Comparison of ENCODE assay signal across 16 cellular contexts in the genomic region with DNA sequence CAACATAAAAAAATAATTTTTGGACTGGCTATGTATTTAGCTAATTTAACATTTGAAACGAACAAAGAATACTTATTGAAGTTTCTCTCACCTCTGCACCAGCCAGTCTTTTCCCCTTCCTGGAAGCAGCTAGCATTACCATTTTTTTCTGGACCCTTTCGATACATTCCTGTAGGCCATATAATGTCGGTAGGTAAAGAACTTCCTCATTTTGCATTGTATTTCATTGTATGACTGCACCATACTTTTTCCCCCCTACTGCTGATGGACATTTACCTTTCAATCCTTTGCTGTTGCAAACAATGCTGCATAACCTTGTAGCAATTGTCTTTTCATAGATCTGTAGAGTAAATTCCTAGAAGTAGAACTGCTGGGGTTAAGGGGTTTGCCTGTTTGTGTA. TPM values are rescaled to one million over a fixed set of nuclear protein-coding genes. Genes with fewer than 3 reads are reported as not detected.
DNase-seq lines count a peak whose midpoint lies in the region; ATAC-seq and TF ChIP-seq lines count a peak whose summit lies in the region.
"Had no signal": no experiment of that assay in that cellular context is flagged by ENCODE, and none has a peak within 500 bp of the region (broad histone marks: within the 10 kb centered on the region; RNA-seq: fewer than 3 reads in every experiment).

No MANE protein-coding gene starts in this region.

- peaks cover 40% of the 10 kb centered on the region for H3K4me1 Mint-ChIP-seq in activated naive CD8-positive, alpha-beta T cell (ENCODE audit: low read depth)
- H3K4me1 Mint-ChIP-seq in activated naive CD8-positive, alpha-beta T cell treated with anti-CD3 and anti-CD28 coated beads, Interleukin-2, amount 50 U/mL, for 24 hours = peaks cover 7% of the 10 kb centered on the region
- H3K4me1 Mint-ChIP-seq in chondrocyte (ENCODE audit: low read depth) = peaks cover 4% of the 10 kb centered on the region
- peaks cover 15 to 29% of the 10 kb centered on the region in 2 donors for H3K4me1 Mint-ChIP-seq in stimulated activated naive B cell treated with anti-CD40 and anti-IgM and Interleukin-4, amounts not matched to agents 10 μg/mL and 1 μg/mL and 100 μg/mL, for 72 hours

- no peak for ATAC-seq in activated naive CD8-positive, alpha-beta T cell treated with anti-CD3 and anti-CD28 coated beads, Interleukin-2, amount 50 U/mL, for 24 hours
- ATAC-seq in stimulated activated naive B cell treated with anti-CD40 and anti-IgM and Interleukin-4, amounts not matched to agents 10 μg/mL and 1 μg/mL and 100 μg/mL, for 72 hours (replicated peaks) = peak; percentile 69 to 71

- TF ChIP-seq POLR2A in NB4 (IDR thresholded peaks at IDR 0.05; ENCODE audit: extremely low read depth, insufficient read length) = no peak

- H3K27me3 Mint-ChIP-seq in activated naive CD8-positive, alpha-beta T cell = no peaks in the 10 kb centered on the region
- H3K27me3 Mint-ChIP-seq in activated naive CD8-positive, alpha-beta T cell treated with anti-CD3 and anti-CD28 coated beads, Interleukin-2, amount 50 U/mL, for 24 hours = no peaks in the 10 kb centered on the region
- H3K27me3 Mint-ChIP-seq in chondrocyte (ENCODE audit: low read depth) = no peaks in the 10 kb centered on the region
- no peaks in the 10 kb centered on the region for H3K27me3 Mint-ChIP-seq in stimulated activated naive B cell treated with anti-CD40 and anti-IgM and Interleukin-4, amounts not matched to agents 10 μg/mL and 1 μg/mL and 100 μg/mL, for 72 hours
- H3K27me3 Mint-ChIP-seq: CD4-positive, CD25-positive, alpha-beta regulatory T cell had no signal

- DNase-seq in activated naive CD8-positive, alpha-beta T cell treated with anti-CD3 and anti-CD28 coated beads, Interleukin-2, amount 50 U/mL, for 24 hours = no peak
- DNase-seq in NB4 (ENCODE audit: low read depth) = peak; percentile 31
- DNase-seq in chondrocyte (ENCODE audit: low spot score) = no peak
- no peak for DNase-seq in stimulated activated naive B cell treated with anti-CD40 and anti-IgM and Interleukin-4, amounts not matched to agents 10 μg/mL and 1 μg/mL and 100 μg/mL, for 72 hours
- no peak for DNase-seq in HCEC 1CT
- no peak for DNase-seq in NCI-H2107 (lab: John Stamatoyannopoulos, UW)
- no peak for DNase-seq in GOT3 (lab: John Stamatoyannopoulos, UW)
- DNase-seq: 8988T; AML-193; CD4-positive, CD25-positive, alpha-beta regulatory T cell; DMS53; GF-D8; GM23248; H7 had no signal

- H3K9me3 Mint-ChIP-seq in activated naive CD8-positive, alpha-beta T cell (ENCODE audit: low read depth) = peaks cover 5% of the 10 kb centered on the region
- H3K9me3 Mint-ChIP-seq in activated naive CD8-positive, alpha-beta T cell treated with anti-CD3 and anti-CD28 coated beads, Interleukin-2, amount 50 U/mL, for 24 hours = peaks cover 4% of the 10 kb centered on the region
- no peaks in the 10 kb centered on the region for H3K9me3 Mint-ChIP-seq in chondrocyte (ENCODE audit: low read depth)
- peaks cover 3 to 4% of the 10 kb centered on the region in 2 donors for H3K9me3 Mint-ChIP-seq in stimulated activated naive B cell treated with anti-CD40 and anti-IgM and Interleukin-4, amounts not matched to agents 10 μg/mL and 1 μg/mL and 100 μg/mL, for 72 hours

- peak overlapping the region; percentile 14 for H3K27ac Mint-ChIP-seq in activated naive CD8-positive, alpha-beta T cell
- H3K27ac Mint-ChIP-seq in activated naive CD8-positive, alpha-beta T cell treated with anti-CD3 and anti-CD28 coated beads, Interleukin-2, amount 50 U/mL, for 24 hours = no peak overlapping the region
- peak overlapping the region; percentile 30 for H3K27ac Mint-ChIP-seq in chondrocyte (ENCODE audit: unreplicated experiment)
- H3K27ac Mint-ChIP-seq in stimulated activated naive B cell treated with anti-CD40 and anti-IgM and Interleukin-4, amounts not matched to agents 10 μg/mL and 1 μg/mL and 100 μg/mL, for 72 hours = no peak overlapping the region

- no peak overlapping the region for H3K4me3 Mint-ChIP-seq in activated naive CD8-positive, alpha-beta T cell
- H3K4me3 Mint-ChIP-seq in activated naive CD8-positive, alpha-beta T cell treated with anti-CD3 and anti-CD28 coated beads, Interleukin-2, amount 50 U/mL, for 24 hours = no peak overlapping the region
- H3K4me3 Mint-ChIP-seq in chondrocyte (ENCODE audit: unreplicated experiment) = no peak overlapping the region
- H3K4me3 Mint-ChIP-seq in stimulated activated naive B cell treated with anti-CD40 and anti-IgM and Interleukin-4, amounts not matched to agents 10 μg/mL and 1 μg/mL and 100 μg/mL, for 72 hours = no peak overlapping the region
- H3K4me3 Mint-ChIP-seq: CD4-positive, CD25-positive, alpha-beta regulatory T cell had no signal

- H3K4me3 ChIP-seq in NB4 (ENCODE audit: low read depth, low read length) = no peak overlapping the region
- H3K4me3 ChIP-seq: BLaER1 treated with 17β-estradiol and CSF1 and Interleukin-3, amounts not matched to agents 10 nM and 100 nM; GM23248 had no signal

- TF ChIP-seq CTCF in NB4 (IDR thresholded peaks at IDR 0.05; ENCODE audit: low read depth, low read length) (no peak), chondrocyte (IDR thresholded peaks at IDR 0.05) (no peak)

- peaks cover 18% of the 10 kb centered on the region for H3K36me3 Mint-ChIP-seq in activated naive CD8-positive, alpha-beta T cell
- H3K36me3 Mint-ChIP-seq in activated naive CD8-positive, alpha-beta T cell treated with anti-CD3 and anti-CD28 coated beads, Interleukin-2, amount 50 U/mL, for 24 hours (ENCODE audit: low read depth) = peaks cover 9% of the 10 kb centered on the region
- peaks cover 4% of the 10 kb centered on the region for H3K36me3 Mint-ChIP-seq in chondrocyte (ENCODE audit: low read depth)
- peaks cover 7 to 13% of the 10 kb centered on the region in 2 donors for H3K36me3 Mint-ChIP-seq in stimulated activated naive B cell treated with anti-CD40 and anti-IgM and Interleukin-4, amounts not matched to agents 10 μg/mL and 1 μg/mL and 100 μg/mL, for 72 hours

RNA-seq across cellular contexts. Expression of a gene that starts 17.6 kb away (rescaled TPM):
- 14.7 to 23.6 TPM (median 23.5 TPM) in 3 replicates for total RNA-seq in chondrocyte

Comparison
In these comparisons a context has a peak if more than half of its experiments do, and no peak if none do; other contexts are left out.
1. H3K27ac Mint-ChIP-seq: peak in activated naive CD8-positive, alpha-beta T cell (single experiment) and chondrocyte (single experiment); none in activated naive CD8-positive, alpha-beta T cell treated with anti-CD3 and anti-CD28 coated beads, Interleukin-2, amount 50 U/mL, for 24 hours (single experiment) and stimulated activated naive B cell treated with anti-CD40 and anti-IgM and Interleukin-4, amounts not matched to agents 10 μg/mL and 1 μg/mL and 100 μg/mL, for 72 hours (single experiment).